8 cellular contexts compared by ENCODE assay signal in the genomic region with DNA sequence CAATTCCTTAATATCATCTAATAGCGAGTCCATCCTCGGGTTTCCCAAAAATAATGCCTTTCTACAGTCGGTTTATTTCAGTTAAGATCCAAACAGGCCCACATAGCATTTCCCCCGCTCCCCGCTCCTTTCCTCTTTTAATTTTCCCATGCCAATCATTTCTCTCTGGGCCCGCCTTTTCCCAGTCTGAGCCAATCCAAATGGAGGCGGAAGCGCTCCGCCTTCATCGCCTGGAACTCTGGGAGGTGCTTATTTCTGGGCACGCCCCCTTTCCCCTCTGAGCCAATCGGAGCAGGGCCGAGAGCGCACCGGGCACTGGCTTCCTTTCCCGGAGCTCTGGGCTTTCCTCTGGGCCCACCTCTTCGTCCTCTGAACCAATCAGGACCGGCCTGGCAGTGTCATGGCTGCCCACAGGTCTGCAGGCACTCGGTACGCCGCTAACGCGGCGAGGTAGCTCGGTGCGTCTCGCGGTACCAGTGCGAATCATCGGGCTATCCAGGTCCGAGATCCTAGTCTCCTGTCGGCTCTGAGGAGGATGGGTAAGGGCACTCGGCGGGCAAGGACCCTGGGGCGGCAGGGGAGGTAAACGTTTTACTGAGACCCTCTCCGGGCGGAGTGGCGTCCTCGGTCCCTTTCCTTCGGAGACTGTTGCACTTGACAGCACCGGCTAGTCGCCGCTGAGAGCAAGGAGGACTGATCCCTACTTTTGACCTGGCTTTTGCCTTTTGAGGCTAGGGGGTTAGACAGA.
A peak's percentile ranks its signal among the peaks of the same experiment; 100 is the strongest.
DNase-seq lines count a peak whose midpoint lies in the region; ATAC-seq lines count a peak whose summit lies in the region.

Gene TYW1, plus strand, starts transcription at position 390 of the 748 bp plus-strand sequence. Its CDS starts 146 bp downstream, at position 536.

- peak; percentile 92 for ATAC-seq in GM19023 (IDR thresholded peaks at IDR 0.05; ENCODE audit: unreplicated experiment)
- peak; percentile 89 for ATAC-seq in HG03342 (IDR thresholded peaks at IDR 0.05; ENCODE audit: unreplicated experiment)

- DNase-seq in AG08395 (ENCODE audit: low spot score) (peak; percentile 80), NCI-H446 (lab: John Stamatoyannopoulos, UW) (peak; percentile 95 to 98), cerebellar cortex (ENCODE audit: low spot score) (peak; percentile 99), iris pigment epithelial cell (ENCODE audit: low read depth) (peak; percentile 97)
- DNase-seq in activated CD4-positive, CD25-positive, alpha-beta regulatory T cell treated with anti-CD3 and anti-CD28 coated beads, Interleukin-2, amount 50 U/mL, for 16 hours (ENCODE audit: low read depth, low spot score): peak; percentile 97
- DNase-seq in stimulated activated CD4-positive, alpha-beta T cell treated with anti-CD3 and anti-CD28 coated beads, Interleukin-12 subunit alpha, Interleukin-12 subunit beta, amount 100 ng/mL, for 24 hours (ENCODE audit: low read depth in 2 of 2): peak; percentile 97 to 98

Comparison
In these comparisons a context has a peak if more than half of its experiments do, and no peak if none do; other contexts are left out.
1. Peak in every context shown above with its lines: DNase-seq and ATAC-seq.